Comparison of ENCODE assay signal across 8 cellular contexts in genomic region chr22:49963647-49964026, GRCh38. TPM values are rescaled to one million over a fixed set of nuclear protein-coding genes. Genes with fewer than 3 reads are reported as not detected.
DNase-seq lines count a peak whose midpoint lies in the region; ATAC-seq and TF ChIP-seq lines count a peak whose summit lies in the region.

No MANE protein-coding gene starts in this region.

- H3K27me3 Mint-ChIP-seq in HFFc6 (ENCODE audit: insufficient read depth) = no peaks in the 10 kb centered on the region; the same call in none of the 2 replicates

- peak overlapping the region; percentile 46 for H3K27ac Mint-ChIP-seq in HFFc6

- peaks cover 30% of the 10 kb centered on the region for H3K36me3 ChIP-seq in right atrium auricular region

- H3K4me1 Mint-ChIP-seq in HFFc6 (ENCODE audit: low read depth) = peaks cover 22% of the 10 kb centered on the region; the same call in 1 of the 2 replicates

- peak overlapping the region in 1 of 2 donors; percentile 80 for H3K4me3 ChIP-seq in right atrium auricular region

- H3K36me3 Mint-ChIP-seq in HFFc6 (ENCODE audit: low read depth) = peaks cover 5% of the 10 kb centered on the region; the same call in 1 of the 2 replicates

- H3K9me3 ChIP-seq in right atrium auricular region = no peaks in the 10 kb centered on the region

- H3K27me3 ChIP-seq in right atrium auricular region = no peaks in the 10 kb centered on the region

- H3K27ac ChIP-seq in right atrium auricular region = peak overlapping the region; percentile 96 to 98

- no peak for ATAC-seq in GM21786 (IDR thresholded peaks at IDR 0.05; ENCODE audit: unreplicated experiment)

- peaks cover 0 to 79% of the 10 kb centered on the region in 2 donors for H3K4me1 ChIP-seq in right atrium auricular region

- no peak for TF ChIP-seq CTCF in HFFc6 (IDR thresholded peaks at IDR 0.05)
- no peak for TF ChIP-seq CTCF in right atrium auricular region (IDR thresholded peaks at IDR 0.05)

- peak overlapping the region; percentile 82 for H3K4me3 Mint-ChIP-seq in HFFc6

- no peaks in the 10 kb centered on the region for H3K9me3 Mint-ChIP-seq in HFFc6

- DNase-seq in HFFc6 = no peak
- peak; percentile 23 to 27 for DNase-seq in activated T-cell treated with anti-CD3 and anti-CD28 coated beads, Interleukin-2, amount 50 U/mL, for 48 hours
- no peak for DNase-seq in right atrium auricular region (ENCODE audit: low spot score)
- DNase-seq in stimulated activated CD8-positive, alpha-beta memory T cell treated with anti-CD3 and anti-CD28 coated beads, Interleukin-4, amount 100 ng/mL, for 48 hours = peak; percentile 33
- no peak for DNase-seq in GDM1 (lab: John Stamatoyannopoulos, UW)
- no peak for DNase-seq in AG08395 (ENCODE audit: low spot score)
- DNase-seq in SIG-M5 treated with dmso at 0.1 percent for 504 hours (lab: John Stamatoyannopoulos, UW; ENCODE audit: unreplicated experiment) = no peak

RNA-seq across cellular contexts. Expression of gene PIM3, which starts 3.1 kb away (rescaled TPM):
- total RNA-seq in HFFc6 (2021; fragmentation: NEBNext Ultra II Directional; extraction: Animal tissue kit (Norgen Biotek cat#: 25700)) = 10 to 100 TPM; 14.8 to 18.8 (median 17.4) TPM
- 10 to 100 TPM; 64.5 to 66.9 TPM for total RNA-seq in right atrium auricular region

RNA-seq across cellular contexts. Expression of gene CRELD2, which starts 45.2 kb away (rescaled TPM):
- 10 to 100 TPM; 67.9 to 86.8 (median 78.5) TPM for total RNA-seq in HFFc6 (2021; fragmentation: NEBNext Ultra II Directional; extraction: Animal tissue kit (Norgen Biotek cat#: 25700))
- total RNA-seq in right atrium auricular region = 10 to 100 TPM; 16.1 to 28.5 TPM

RNA-seq across cellular contexts. Expression of gene ALG12, which starts 45.4 kb away (rescaled TPM):
- total RNA-seq in HFFc6 (2021; fragmentation: NEBNext Ultra II Directional; extraction: Animal tissue kit (Norgen Biotek cat#: 25700)) = 10 to 100 TPM; 17.2 to 25.1 (median 20.2) TPM
- 10 to 100 TPM; 19.7 to 19.8 TPM for total RNA-seq in right atrium auricular region

RNA-seq across cellular contexts. Expression of gene IL17REL, which starts 48.9 kb away (rescaled TPM):
- not detected for total RNA-seq in HFFc6 (2021; fragmentation: NEBNext Ultra II Directional; extraction: Animal tissue kit (Norgen Biotek cat#: 25700))
- total RNA-seq in right atrium auricular region = not detected

Comparison
In these comparisons a context has a peak if more than half of its experiments do, and no peak if none do; other contexts are left out.
1. DNase-seq: peak in activated T-cell treated with anti-CD3 and anti-CD28 coated beads, Interleukin-2, amount 50 U/mL, for 48 hours (2 of 2) and stimulated activated CD8-positive, alpha-beta memory T cell treated with anti-CD3 and anti-CD28 coated beads, Interleukin-4, amount 100 ng/mL, for 48 hours (single experiment); none in HFFc6 (single experiment), right atrium auricular region (single experiment), GDM1 (single experiment), AG08395 (single experiment) and SIG-M5 treated with dmso at 0.1 percent for 504 hours (single experiment).